Comparison of ENCODE assay signal across 8 cellular contexts in genomic region chr20:17965042-17965697, GRCh38. TPM values are rescaled to one million over a fixed set of nuclear protein-coding genes. Genes with fewer than 3 reads are reported as not detected.
DNase-seq lines count a peak whose midpoint lies in the region; ATAC-seq and TF ChIP-seq lines count a peak whose summit lies in the region.

No MANE protein-coding gene starts in this region.

- peaks cover 5% of the 10 kb centered on the region for H3K36me3 Mint-ChIP-seq in progenitor cell of endocrine pancreas (ENCODE audit: insufficient read depth)

- no peaks in the 10 kb centered on the region for H3K9me2 ChIP-seq in OCI-LY7 (ENCODE audit: insufficient read depth, low read length)

- POLR2A ChIA-PET in OCI-LY7 (lab: Charles Lee): interaction anchor here (0.7 to 4.0 kb wide), 8 partner anchors 8 to 735 kb away, joined by 3 to 47 read pairs (median 4); no protein-coding TSS in a partner anchor

- peak overlapping the region; percentile 96 for H3K27ac Mint-ChIP-seq in progenitor cell of endocrine pancreas

- no TSS peak for BruUV-seq in OCI-LY7 (replicated peaks; lab: Mats Ljungman, UMichigan)

- H3K9me3 ChIP-seq in OCI-LY7 (ENCODE audit: low read length): no peaks in the 10 kb centered on the region

- H3K4me3 Mint-ChIP-seq in progenitor cell of endocrine pancreas (ENCODE audit: low read depth): peak overlapping the region; percentile 87

- H3K27ac ChIP-seq in OCI-LY7 (ENCODE audit: low read depth, low read length, poor library complexity, severe bottlenecking): peak overlapping the region; percentile 95

- TF ChIP-seq CTCF in GM12864 (IDR thresholded peaks at IDR 0.05; ENCODE audit: low read depth, low read length, missing control alignments) (no peak), OCI-LY7 (conservative IDR thresholded peaks at IDR 0.05; ENCODE audit: low read length) (no peak), progenitor cell of endocrine pancreas (IDR thresholded peaks at IDR 0.05; ENCODE audit: unreplicated experiment) (no peak)

- H3K4me3 ChIP-seq in GM12864 (ENCODE audit: low read depth, low read length): peak overlapping the region; percentile 94
- peak overlapping the region; percentile 97 for H3K4me3 ChIP-seq in OCI-LY7 (ENCODE audit: low read depth, low read length, poor library complexity, severe bottlenecking)

- ATAC-seq in HG03097 (IDR thresholded peaks at IDR 0.05; ENCODE audit: low FRiP score, unreplicated experiment) (no peak), GM18870 (IDR thresholded peaks at IDR 0.05; ENCODE audit: unreplicated experiment) (no peak)

- H2AFZ ChIP-seq in OCI-LY7 (ENCODE audit: low read length): no peak overlapping the region

- CTCF ChIA-PET in OCI-LY7 (lab: Charles Lee; ENCODE audit: unreplicated experiment): interaction anchor here (0.6 kb wide), 1 partner anchor 25 kb away, joined by 6 read pairs; no protein-coding TSS in a partner anchor

- peak overlapping the region; percentile 92 for H3K4me2 ChIP-seq in OCI-LY7 (ENCODE audit: low read length)

- intact Hi-C loops in OCI-LY7 (cut with micrococcal nuclease; ENCODE audit: unreplicated experiment): loop anchor here (5.0 to 10.0 kb wide), 2 partner anchors 108 to 540 kb away; partner anchors contain the start of gene SEC23B

- peaks cover 69% of the 10 kb centered on the region for H4K20me1 ChIP-seq in OCI-LY7 (ENCODE audit: insufficient read depth, low read length)

- DNase-seq in GM12864 (ENCODE audit: low read depth) (no peak), OCI-LY7 (ENCODE audit: low spot score) (no peak), epidermal melanocyte (ENCODE audit: insufficient read length, low spot score) (peak; percentile 14), progenitor cell of endocrine pancreas (ENCODE audit: low spot score, unreplicated experiment) (no peak), AG08396 (ENCODE audit: low spot score) (no peak)
- no peak for DNase-seq in effector CD8-positive, alpha-beta T cell (lab: John Stamatoyannopoulos, UW)

- H3K4me1 Mint-ChIP-seq in progenitor cell of endocrine pancreas (ENCODE audit: low read depth): peaks cover 64% of the 10 kb centered on the region

- no peaks in the 10 kb centered on the region for H3K9me3 Mint-ChIP-seq in progenitor cell of endocrine pancreas (ENCODE audit: low read depth)

- H3K4me1 ChIP-seq in OCI-LY7 (ENCODE audit: insufficient read depth, low read length, poor library complexity, severe bottlenecking): peaks cover 57% of the 10 kb centered on the region

- peaks cover 96% of the 10 kb centered on the region for H3K79me2 ChIP-seq in OCI-LY7 (ENCODE audit: insufficient read depth, low read depth, low read length)

- H3K27me3 Mint-ChIP-seq in progenitor cell of endocrine pancreas: no peaks in the 10 kb centered on the region

- peaks cover 86% of the 10 kb centered on the region for H3K36me3 ChIP-seq in OCI-LY7 (ENCODE audit: insufficient read depth, low read length)

RNA-seq across cellular contexts. Expression of gene SNX5, which starts 3.4 kb away (rescaled TPM):
- total RNA-seq in OCI-LY7 (2014; rRNA removed; shearing (Covaris generic)): 183 and 204 TPM in 2 replicates
- total RNA-seq in OCI-LY7 (2022): 263 and 274 TPM in 2 replicates
- 106 and 109 TPM in 2 replicates for total RNA-seq in progenitor cell of endocrine pancreas

RNA-seq across cellular contexts. Expression of gene MGME1, which starts 3.6 kb away (rescaled TPM):
- 46.6 and 47.8 TPM in 2 replicates for total RNA-seq in OCI-LY7 (2014; rRNA removed; shearing (Covaris generic))
- total RNA-seq in OCI-LY7 (2022): 75.6 and 80.1 TPM in 2 replicates
- 20.3 and 24.6 TPM in 2 replicates for total RNA-seq in progenitor cell of endocrine pancreas
